ENCODE assay signal across 29 cellular contexts in the genomic region with DNA sequence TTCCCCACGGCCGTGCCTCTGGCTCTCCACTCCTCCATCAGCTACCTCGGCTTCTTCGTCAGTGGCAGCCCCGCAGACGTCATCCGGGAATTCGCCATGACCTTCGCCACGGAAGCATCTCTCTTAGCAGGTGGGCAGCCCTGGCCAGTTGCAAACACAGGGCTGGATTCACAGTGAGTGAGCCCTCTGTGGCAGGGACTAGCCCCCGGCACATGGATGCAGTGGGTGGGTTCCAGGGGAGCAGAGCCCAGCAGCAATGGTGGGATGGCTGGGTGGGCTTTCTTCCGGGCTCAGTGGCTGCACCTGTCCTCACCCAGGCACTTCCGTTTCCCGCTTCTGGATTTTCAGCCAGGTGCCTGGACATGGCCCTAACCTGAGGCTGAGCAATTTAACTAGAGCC. TPM values are rescaled to one million over a fixed set of nuclear protein-coding genes. Genes with fewer than 3 reads are reported as not detected.
DNase-seq lines count a peak whose midpoint lies in the region; ATAC-seq, FAIRE-seq and TF ChIP-seq lines count a peak whose summit lies in the region.
"Had no signal": no experiment of that assay in that cellular context is flagged by ENCODE, and none has a peak within 500 bp of the region (broad histone marks: within the 10 kb centered on the region; RNA-seq: fewer than 3 reads in every experiment).

No MANE protein-coding gene starts in this region.

- ATAC-seq in activated naive CD4-positive, alpha-beta T cell treated with anti-CD3 and anti-CD28 coated beads, Interleukin-2, amount 50 U/mL, for 72 hours = no peak
- ATAC-seq in T-helper 17 cell (no peak), GM12878 (no peak)
- no peak for ATAC-seq in stimulated activated naive B cell treated with anti-CD40 and anti-IgM and Interleukin-4, amounts not matched to agents 10 μg/mL and 1 μg/mL and 100 μg/mL, for 72 hours (replicated peaks)
- ATAC-seq: left lobe of liver had no signal

- TF ChIP-seq CTCF in GM12878 (IDR thresholded peaks at IDR 0.05 in 2 of 3, conservative IDR thresholded peaks at IDR 0.05 in 1 of 3; ENCODE audit: control insufficient read depth in 2 of 3, extremely low read depth in 1 of 3, insufficient read depth in 1 of 3, low read depth in 3 of 3, low read length in 3 of 3) = no peak
- no peak for TF ChIP-seq CTCF in osteocyte (IDR thresholded peaks at IDR 0.05)

- no peak overlapping the region for H3K9ac ChIP-seq in GM12878 (ENCODE audit: control insufficient read depth, insufficient read depth, low read length)

- POLR2A ChIA-PET in GM12878 (lab: Charles Lee) = interaction anchor here (0.5 to 5.4 kb wide), 6 partner anchors 9 to 47 kb away, joined by 3 to 34 read pairs (median 6); a partner anchor contains a TSS

- no peak for FAIRE-seq in GM12878 (lab: Jason Lieb, UNC)
- FAIRE-seq: G401.6, HepG2 had no signal

- no peak for TF ChIP-seq RAD21 in GM12878 (IDR thresholded peaks at IDR 0.05; ENCODE audit: insufficient read depth, low read depth, low read length)

- H3K4me3 Mint-ChIP-seq in activated naive CD4-positive, alpha-beta T cell treated with anti-CD3 and anti-CD28 coated beads for 36 hours = no peak overlapping the region
- H3K4me3 Mint-ChIP-seq in T-helper 17 cell (peak overlapping the region; percentile 86), osteocyte (ENCODE audit: unreplicated experiment) (no peak overlapping the region)
- peak overlapping the region in 1 of 2 donors; percentile 39 for H3K4me3 Mint-ChIP-seq in stimulated activated naive B cell treated with anti-CD40 and anti-IgM and Interleukin-4, amounts not matched to agents 10 μg/mL and 1 μg/mL and 100 μg/mL, for 72 hours
- H3K4me3 Mint-ChIP-seq: H9, neural crest cell had no signal

- H3K27me3 ChIP-seq in GM12878 (replicated peaks in 1 of 2; ENCODE audit: control insufficient read depth in 2 of 2, insufficient read depth in 2 of 2, low read length in 1 of 2) = no peaks in the 10 kb centered on the region
- H3K27me3 ChIP-seq: SJSA1 had no signal

- peaks cover 66% of the 10 kb centered on the region for H3K4me1 Mint-ChIP-seq in activated naive CD4-positive, alpha-beta T cell treated with anti-CD3 and anti-CD28 coated beads for 36 hours (ENCODE audit: low read depth)
- H3K4me1 Mint-ChIP-seq in T-helper 17 cell (peaks cover 46% of the 10 kb centered on the region), osteocyte (ENCODE audit: unreplicated experiment) (peaks cover 5% of the 10 kb centered on the region)
- H3K4me1 Mint-ChIP-seq in stimulated activated naive B cell treated with anti-CD40 and anti-IgM and Interleukin-4, amounts not matched to agents 10 μg/mL and 1 μg/mL and 100 μg/mL, for 72 hours = peaks cover 21 to 41% of the 10 kb centered on the region in 2 donors

- BruUV-seq in GM12878 (replicated peaks; lab: Mats Ljungman, UMichigan) = no TSS peak

- TF ChIP-seq EP300 in GM12878 (IDR thresholded peaks at IDR 0.05; ENCODE audit: borderline replicate concordance in 1 of 2, control insufficient read depth in 1 of 2, low read depth in 2 of 2, low read length in 2 of 2) = no peak

- in situ Hi-C loops in GM12878 (cut with MboI) = no loop called here

- H4K20me1 ChIP-seq in GM12878 (ENCODE audit: control insufficient read depth, insufficient read depth) = no peaks in the 10 kb centered on the region

- H3K79me2 ChIP-seq in GM12878 (ENCODE audit: control insufficient read depth, insufficient read depth, low read length) = no peaks in the 10 kb centered on the region

- WGBS in GM12878 (ENCODE audit: insufficient coverage, insufficient replicate concordance, low lambda C conversion rate, missing lambda C conversion rate) = 80% methylated on average over 14 of the region's 14 CpGs

- H3K9me3 Mint-ChIP-seq in activated naive CD4-positive, alpha-beta T cell treated with anti-CD3 and anti-CD28 coated beads for 36 hours = peaks cover 3% of the 10 kb centered on the region
- H3K9me3 Mint-ChIP-seq in activated naive CD4-positive, alpha-beta T cell treated with anti-CD3 and anti-CD28 coated beads, Interleukin-2, amount 50 U/mL, for 72 hours = peaks cover 0 to 4% of the 10 kb centered on the region in 2 donors
- no peaks in the 10 kb centered on the region for H3K9me3 Mint-ChIP-seq in stimulated activated naive B cell treated with anti-CD40 and anti-IgM and Interleukin-4, amounts not matched to agents 10 μg/mL and 1 μg/mL and 100 μg/mL, for 72 hours
- H3K9me3 Mint-ChIP-seq in osteocyte (ENCODE audit: unreplicated experiment) = no peaks in the 10 kb centered on the region
- H3K9me3 Mint-ChIP-seq: H9, neural crest cell had no signal

- no peak for TF ChIP-seq POLR2A in GM12878 (IDR thresholded peaks at IDR 0.05; ENCODE audit: low read depth, low read length)

- no peak overlapping the region for H3K4me2 ChIP-seq in GM12878 (ENCODE audit: control insufficient read depth, insufficient read depth)

- H3K27ac Mint-ChIP-seq in activated naive CD4-positive, alpha-beta T cell treated with anti-CD3 and anti-CD28 coated beads for 36 hours = peak overlapping the region; percentile 94
- H3K27ac Mint-ChIP-seq in activated naive CD4-positive, alpha-beta T cell treated with anti-CD3 and anti-CD28 coated beads, Interleukin-2, amount 50 U/mL, for 72 hours = peak overlapping the region in 1 of 2 donors; percentile 93
- H3K27ac Mint-ChIP-seq in T-helper 17 cell (no peak overlapping the region), osteocyte (ENCODE audit: unreplicated experiment) (no peak overlapping the region)
- H3K27ac Mint-ChIP-seq in stimulated activated naive B cell treated with anti-CD40 and anti-IgM and Interleukin-4, amounts not matched to agents 10 μg/mL and 1 μg/mL and 100 μg/mL, for 72 hours = peak overlapping the region; percentile 60
- H3K27ac Mint-ChIP-seq: progenitor cell of endocrine pancreas had no signal

- DNase-seq in activated naive CD4-positive, alpha-beta T cell treated with anti-CD3 and anti-CD28 coated beads for 36 hours = no peak
- no peak for DNase-seq in activated naive CD4-positive, alpha-beta T cell treated with anti-CD3 and anti-CD28 coated beads, Interleukin-2, amount 50 U/mL, for 72 hours (ENCODE audit: low spot score in 2 of 2)
- DNase-seq in T-helper 17 cell = no peak
- DNase-seq in GM12878 (ENCODE audit: low read depth, low spot score) = no peak
- no peak for DNase-seq in stimulated activated naive B cell treated with anti-CD40 and anti-IgM and Interleukin-4, amounts not matched to agents 10 μg/mL and 1 μg/mL and 100 μg/mL, for 72 hours
- DNase-seq in SKM-1 treated with dmso at 0.1 percent for 144 hours (lab: John Stamatoyannopoulos, UW; ENCODE audit: unreplicated experiment) = no peak
- no peak for DNase-seq in osteocyte (ENCODE audit: extremely low spot score, unreplicated experiment)
- DNase-seq: activated gamma-delta T cell treated with Interleukin-2 at 50 U/mL for 16 hours, cerebellar nuclear complex, DMS153, foreskin fibroblast, H9, heart right ventricle, NCI-H2081, NCI-H446, sigmoid colon, substantia nigra, WERI-Rb-1 had no signal

- RAD21 ChIA-PET in GM12878 (lab: Charles Lee; ENCODE audit: unreplicated experiment) = interaction anchor here (0.6 to 4.2 kb wide), 10 partner anchors 8 to 192 kb away, joined by 3 to 32 read pairs (median 4); no protein-coding TSS in a partner anchor

- no peaks in the 10 kb centered on the region for H3K36me3 ChIP-seq in GM12878 (ENCODE audit: control insufficient read depth in 2 of 2, insufficient read depth in 2 of 2, low read length in 1 of 2)
- H3K36me3 ChIP-seq: sigmoid colon, SJSA1, WERI-Rb-1 had no signal

- SMC1A ChIA-PET in GM12878 (lab: Charles Lee; ENCODE audit: uncharacterized antibody, unreplicated experiment) = interaction anchor here (0.9 to 6.1 kb wide), 11 partner anchors 8 to 73 kb away, joined by 3 to 49 read pairs (median 5); a partner anchor contains a TSS

- CTCF ChIA-PET in activated naive CD4-positive, alpha-beta T cell treated with anti-CD3 and anti-CD28 coated beads for 36 hours (lab: Charles Lee) = interaction anchor here (1.1 kb wide), 1 partner anchor 14 kb away, joined by 3 read pairs; no protein-coding TSS in a partner anchor
- CTCF ChIA-PET in GM12878 (lab: Yijun Ruan, JAX) = interaction anchor here (1.0 to 1.7 kb wide), 6 partner anchors 8 to 102 kb away, joined by 3 to 5 read pairs (median 3); a partner anchor contains a TSS

- peaks cover 47% of the 10 kb centered on the region for H3K4me1 ChIP-seq in GM12878 (ENCODE audit: control insufficient read depth, insufficient read depth, low read length)
- H3K4me1 ChIP-seq: sigmoid colon had no signal

- no peak overlapping the region for H2AFZ ChIP-seq in GM12878 (ENCODE audit: control insufficient read depth, low read depth, low read length)

- H3K4me3 ChIP-seq in GM12878 = no peak overlapping the region
- H3K4me3 ChIP-seq: heart right ventricle, sigmoid colon, SJSA1 had no signal

- H3K9me3 ChIP-seq in T-helper 17 cell (ENCODE audit: control insufficient read depth, low read length, poor library complexity, severe bottlenecking) (no peaks in the 10 kb centered on the region), GM12878 (replicated peaks; ENCODE audit: control insufficient read depth, insufficient read depth, low read length) (no peaks in the 10 kb centered on the region; the same call in 2 of the 3 replicates)
- H3K9me3 ChIP-seq: heart right ventricle, sigmoid colon had no signal

- no peaks in the 10 kb centered on the region for H3K27me3 Mint-ChIP-seq in activated naive CD4-positive, alpha-beta T cell treated with anti-CD3 and anti-CD28 coated beads for 36 hours (ENCODE audit: low read depth)
- H3K27me3 Mint-ChIP-seq in T-helper 17 cell (no peaks in the 10 kb centered on the region), osteocyte (ENCODE audit: unreplicated experiment) (peaks cover 19% of the 10 kb centered on the region)
- no peaks in the 10 kb centered on the region for H3K27me3 Mint-ChIP-seq in stimulated activated naive B cell treated with anti-CD40 and anti-IgM and Interleukin-4, amounts not matched to agents 10 μg/mL and 1 μg/mL and 100 μg/mL, for 72 hours

- intact Hi-C loops in activated naive CD4-positive, alpha-beta T cell treated with anti-CD3 and anti-CD28 coated beads for 36 hours (cut with micrococcal nuclease) = no loop called here
- intact Hi-C loops in GM12878 (cut with micrococcal nuclease; ENCODE audit: unreplicated experiment) = no loop called here

- H3K27ac ChIP-seq in GM12878 (ENCODE audit: control insufficient read depth, insufficient read depth) = peak overlapping the region; percentile 14
- H3K27ac ChIP-seq: heart right ventricle, sigmoid colon, SJSA1, WERI-Rb-1 had no signal

- H3K36me3 Mint-ChIP-seq in activated naive CD4-positive, alpha-beta T cell treated with anti-CD3 and anti-CD28 coated beads for 36 hours (ENCODE audit: low read depth) = peaks cover 44% of the 10 kb centered on the region
- peaks cover 16 to 55% of the 10 kb centered on the region in 2 donors for H3K36me3 Mint-ChIP-seq in activated naive CD4-positive, alpha-beta T cell treated with anti-CD3 and anti-CD28 coated beads, Interleukin-2, amount 50 U/mL, for 72 hours
- H3K36me3 Mint-ChIP-seq in T-helper 17 cell (ENCODE audit: low read depth) (peaks cover 15% of the 10 kb centered on the region), osteocyte (ENCODE audit: unreplicated experiment) (no peaks in the 10 kb centered on the region)
- peaks cover 0 to 3% of the 10 kb centered on the region in 2 donors for H3K36me3 Mint-ChIP-seq in stimulated activated naive B cell treated with anti-CD40 and anti-IgM and Interleukin-4, amounts not matched to agents 10 μg/mL and 1 μg/mL and 100 μg/mL, for 72 hours

RNA-seq across cellular contexts. Expression of a gene that starts 9.4 kb away (rescaled TPM):
- 10 to 100 TPM; 13.5 to 14.9 TPM for total RNA-seq in activated naive CD4-positive, alpha-beta T cell treated with anti-CD3 and anti-CD28 coated beads for 36 hours
- total RNA-seq in activated naive CD4-positive, alpha-beta T cell treated with anti-CD3 and anti-CD28 coated beads, Interleukin-2, amount 50 U/mL, for 72 hours = 10 to 100 TPM; 13.0 to 51.9 TPM
- total RNA-seq in T-helper 17 cell (10 to 100 TPM; 49.5 to 50.3 TPM), GM12878 (2014; rRNA removed) (0.05 and 0.17 TPM in 2 replicates), GM12878 (2014; rRNA removed; fragmentation: Illumina TruSeq; extraction: Trizol) (0.05 and 0.13 TPM in 2 replicates), GM12878 (2021) (0.27 and 0.28 TPM in 2 replicates), osteocyte (not detected in 2 replicates)
- 1.8 and 1.9 TPM in 2 replicates for total RNA-seq in GM12878 (2013; cell fraction: nucleolus; rRNA removed)
- polyA plus RNA-seq in GM12878 (2011; ENCODE audit: low read depth) = 0.16 TPM
- polyA plus RNA-seq in GM12878 (2011; rRNA removed) (0.16 and 0.33 TPM in 2 replicates), GM12878 (2014; fragmentation: Illumina TruSeq; extraction: Trizol) (0.17 and 0.21 TPM in 2 replicates), GM12878 (2014; fragmentation: Nextera tagmentation; extraction: Ambion mirVana) (under 1 TPM in 1 of 2 experiments, not detected in 1; 0.04 TPM), GM12878 (2014; rRNA removed) (0.20 and 0.23 TPM in 2 replicates), GM12878 (2016; fragmentation: Nextera tagmentation; extraction: Ambion mirVana) (under 1 TPM; 0.26 to 0.39 TPM)
- 0.36 and 0.57 TPM in 2 replicates for polyA plus RNA-seq in GM12878 (2011; cell fraction: cytosol; rRNA removed)
- polyA plus RNA-seq in GM12878 (2011; cell fraction: nucleus; rRNA removed) = 1.8 and 2.2 TPM in 2 replicates
- polyA plus RNA-seq in GM12878 (2012) = 0.26 and 0.59 TPM in 2 replicates
- 0.72 TPM in 1 of 2 replicates, not detected in the other for polyA minus RNA-seq in GM12878 (2011; rRNA and poly(A)+ RNA removed)
- 0.73 TPM in 1 of 2 replicates, not detected in the other for polyA minus RNA-seq in GM12878 (2011; cell fraction: cytosol; rRNA and poly(A)+ RNA removed)
- polyA minus RNA-seq in GM12878 (2011; cell fraction: nucleus; rRNA and poly(A)+ RNA removed) = 0.73 and 0.86 TPM in 2 replicates
- total RNA-seq: epithelial cell of proximal tubule, H9, HepG2, LHCN-M2, neural crest cell, progenitor cell of endocrine pancreas, sigmoid colon, SJSA1 had no signal
- polyA plus RNA-seq: HepG2 had no signal

RNA-seq across cellular contexts. Expression of a gene that starts 17.2 kb away (rescaled TPM):
- 10 to 100 TPM; 10.9 to 11.5 TPM for total RNA-seq in activated naive CD4-positive, alpha-beta T cell treated with anti-CD3 and anti-CD28 coated beads for 36 hours
- total RNA-seq in activated naive CD4-positive, alpha-beta T cell treated with anti-CD3 and anti-CD28 coated beads, Interleukin-2, amount 50 U/mL, for 72 hours = 10 to 100 TPM in 1 of 2 donors, 1 to 10 TPM in 1; 9.8 to 68.6 TPM
- total RNA-seq in T-helper 17 cell (1 to 10 TPM; 2.8 to 4.5 TPM), GM12878 (2014; rRNA removed) (0.65 and 1.4 TPM in 2 replicates), GM12878 (2014; rRNA removed; fragmentation: Illumina TruSeq; extraction: Trizol) (0.63 and 0.83 TPM in 2 replicates), GM12878 (2021) (0.90 and 1.2 TPM in 2 replicates), osteocyte (not detected in 2 replicates)
- total RNA-seq in GM12878 (2013; cell fraction: nucleolus; rRNA removed) = 4.1 and 4.2 TPM in 2 replicates
- 13.4 TPM for polyA plus RNA-seq in GM12878 (2011; ENCODE audit: low read depth)
- polyA plus RNA-seq in GM12878 (2011; rRNA removed) (not detected in 2 replicates), GM12878 (2014; fragmentation: Illumina TruSeq; extraction: Trizol) (0.17 and 0.51 TPM in 2 replicates), GM12878 (2014; fragmentation: Nextera tagmentation; extraction: Ambion mirVana) (1 to 10 TPM in 1 of 2 experiments, under 1 TPM in 1; 0.82 to 1.5 TPM), GM12878 (2014; rRNA removed) (0.51 and 1.3 TPM in 2 replicates), GM12878 (2016; fragmentation: Nextera tagmentation; extraction: Ambion mirVana) (under 1 TPM; 0.56 to 0.59 TPM)
- 0.03 TPM in 1 of 2 replicates, not detected in the other for polyA plus RNA-seq in GM12878 (2011; cell fraction: cytosol; rRNA removed)
- 0.13 TPM in 1 of 2 replicates, not detected in the other for polyA plus RNA-seq in GM12878 (2011; cell fraction: nucleus; rRNA removed)
- polyA plus RNA-seq in GM12878 (2012) = 16.4 and 22.8 TPM in 2 replicates
- 0.10 TPM in 1 of 2 replicates, not detected in the other for polyA minus RNA-seq in GM12878 (2011; rRNA and poly(A)+ RNA removed)
- 1.6 TPM in 1 of 2 replicates, not detected in the other for polyA minus RNA-seq in GM12878 (2011; cell fraction: cytosol; rRNA and poly(A)+ RNA removed)
- not detected in 2 replicates for polyA minus RNA-seq in GM12878 (2011; cell fraction: nucleus; rRNA and poly(A)+ RNA removed)
- total RNA-seq: LHCN-M2, neural crest cell, urinary bladder had no signal
- polyA plus RNA-seq: urinary bladder had no signal

RNA-seq across cellular contexts. Expression of a gene that starts 46.8 kb away (rescaled TPM):
- total RNA-seq in activated naive CD4-positive, alpha-beta T cell treated with anti-CD3 and anti-CD28 coated beads for 36 hours = not detected
- not detected for total RNA-seq in activated naive CD4-positive, alpha-beta T cell treated with anti-CD3 and anti-CD28 coated beads, Interleukin-2, amount 50 U/mL, for 72 hours
- total RNA-seq in T-helper 17 cell (not detected), GM12878 (2014; rRNA removed) (not detected in 2 replicates), GM12878 (2014; rRNA removed; fragmentation: Illumina TruSeq; extraction: Trizol) (not detected in 2 replicates), GM12878 (2021) (0.40 TPM in 1 of 2 replicates, not detected in the other), osteocyte (not detected in 2 replicates)
- total RNA-seq in GM12878 (2013; cell fraction: nucleolus; rRNA removed) = not detected in 2 replicates
- not detected for polyA plus RNA-seq in GM12878 (2011; ENCODE audit: low read depth)
- polyA plus RNA-seq in GM12878 (2011; rRNA removed) (not detected in 2 replicates), GM12878 (2014; fragmentation: Illumina TruSeq; extraction: Trizol) (not detected in 2 replicates), GM12878 (2014; fragmentation: Nextera tagmentation; extraction: Ambion mirVana) (under 1 TPM in 1 of 2 experiments, not detected in 1; 0.13 TPM), GM12878 (2014; rRNA removed) (0.24 TPM in 1 of 2 replicates, not detected in the other), GM12878 (2016; fragmentation: Nextera tagmentation; extraction: Ambion mirVana) (not detected)
- polyA plus RNA-seq in GM12878 (2011; cell fraction: cytosol; rRNA removed) = not detected in 2 replicates
- not detected in 2 replicates for polyA plus RNA-seq in GM12878 (2011; cell fraction: nucleus; rRNA removed)
- not detected in 2 replicates for polyA plus RNA-seq in GM12878 (2012)
- polyA minus RNA-seq in GM12878 (2011; rRNA and poly(A)+ RNA removed) = not detected in 2 replicates
- not detected in 2 replicates for polyA minus RNA-seq in GM12878 (2011; cell fraction: cytosol; rRNA and poly(A)+ RNA removed)
- not detected in 2 replicates for polyA minus RNA-seq in GM12878 (2011; cell fraction: nucleus; rRNA and poly(A)+ RNA removed)
- total RNA-seq: activated CD8-positive, alpha-beta memory T cell treated with anti-CD3 and anti-CD28 coated beads for 36 hours; epithelial cell of proximal tubule; H9; heart right ventricle; LHCN-M2; mononuclear cell; neural crest cell; SJSA1; urinary bladder had no signal
- polyA plus RNA-seq: heart right ventricle, urinary bladder had no signal

Comparison
In these comparisons a context has a peak if more than half of its experiments do, and no peak if none do; other contexts are left out.
1. H3K27ac Mint-ChIP-seq: peak in activated naive CD4-positive, alpha-beta T cell treated with anti-CD3 and anti-CD28 coated beads for 36 hours (single experiment) and stimulated activated naive B cell treated with anti-CD40 and anti-IgM and Interleukin-4, amounts not matched to agents 10 μg/mL and 1 μg/mL and 100 μg/mL, for 72 hours (single experiment); none in T-helper 17 cell (single experiment) and osteocyte (single experiment).
2. RNA of a gene that starts 9.4 kb away (total RNA-seq): 13.0 to 51.9 TPM in activated naive CD4-positive, alpha-beta T cell treated with anti-CD3 and anti-CD28 coated beads, Interleukin-2, amount 50 U/mL, for 72 hours, 49.5 to 50.3 TPM in T-helper 17 cell and 13.5 to 14.9 TPM in activated naive CD4-positive, alpha-beta T cell treated with anti-CD3 and anti-CD28 coated beads for 36 hours; 0.05 to 1.9 TPM in GM12878 and not detected in osteocyte; every median in the first group is over 4 times any median in the second.